16 cellular contexts compared by ENCODE assay signal in genomic region chr13:46345866-46346265, GRCh38. TPM values are rescaled to one million over a fixed set of nuclear protein-coding genes. Genes with fewer than 3 reads are reported as not detected.
"Had no signal": no experiment of that assay in that cellular context is flagged by ENCODE, and none has a peak within 500 bp of the region (broad histone marks: within the 10 kb centered on the region; RNA-seq: fewer than 3 reads in every experiment).

No MANE protein-coding gene starts in this region.

- H3K27ac ChIP-seq: left ventricle myocardium inferior, sigmoid colon had no signal

- DNase-seq: activated CD4-positive, alpha-beta T cell treated with anti-CD3 and anti-CD28 coated beads, Interleukin-2, amount 50 U/mL, for 1 hour; activated naive CD4-positive, alpha-beta T cell; activated T-cell treated with anti-CD3 and anti-CD28 coated beads for 4 hours; anterior cingulate cortex; endodermal cell; hippocampal formation; kidney; left ventricle myocardium inferior; mesenchymal stem cell; sigmoid colon; stimulated activated CD4-positive, alpha-beta T cell treated with anti-CD3 and anti-CD28 coated beads, Interleukin-1b, Interleukin-23, amount 100 ng/mL, for 48 hours had no signal

- H3K9me3 ChIP-seq: left ventricle myocardium inferior, sigmoid colon had no signal

- H3K4me1 Mint-ChIP-seq: endodermal cell had no signal

- ATAC-seq: activated CD4-positive, CD25-positive, alpha-beta regulatory T cell treated with anti-CD3 and anti-CD28 coated beads, Interleukin-2, amount 50 U/mL, for 24 hours; natural killer cell treated with Interleukin-12 subunit alpha and Interleukin-12 subunit beta and Interleukin-15 and Interleukin-18, amount 100 ng/mL, for 72 hours had no signal

- H3K36me3 ChIP-seq: left ventricle myocardium inferior, sigmoid colon had no signal

- H3K4me3 Mint-ChIP-seq: endodermal cell; natural killer cell treated with Interleukin-12 subunit alpha and Interleukin-12 subunit beta and Interleukin-15 and Interleukin-18, amount 100 ng/mL, for 72 hours had no signal

- H3K4me3 ChIP-seq: left ventricle myocardium inferior, sigmoid colon had no signal

- H3K9me3 Mint-ChIP-seq: endodermal cell; natural killer cell treated with Interleukin-12 subunit alpha and Interleukin-12 subunit beta and Interleukin-15 and Interleukin-18, amount 100 ng/mL, for 72 hours had no signal

- H3K27me3 ChIP-seq: sigmoid colon had no signal

- H3K27ac Mint-ChIP-seq: endodermal cell had no signal

- H3K4me1 ChIP-seq: sigmoid colon had no signal

RNA-seq across cellular contexts. Expression of gene RUBCNL, which starts 41.2 kb away (rescaled TPM):
- total RNA-seq: bronchial epithelial cell, glomerular endothelial cell, pulmonary artery endothelial cell had no signal
